In genomic region chr2:10158681-10159080, GRCh38 we compare ENCODE assay signal across 23 cellular contexts. TPM values are rescaled to one million over a fixed set of nuclear protein-coding genes. Genes with fewer than 3 reads are reported as not detected.
DNase-seq lines count a peak whose midpoint lies in the region; ATAC-seq and TF ChIP-seq lines count a peak whose summit lies in the region.
"Had no signal": no experiment of that assay in that cellular context is flagged by ENCODE, and none has a peak within 500 bp of the region (broad histone marks: within the 10 kb centered on the region; RNA-seq: fewer than 3 reads in every experiment).

No MANE protein-coding gene starts in this region.

- peaks cover 22% of the 10 kb centered on the region for H3K36me3 Mint-ChIP-seq in activated CD4-positive, alpha-beta T cell treated with anti-CD3 and anti-CD28 coated beads, Interleukin-2, amount 10 ng/mL, durations not matched to agents 24 days and 14 days (ENCODE audit: low read depth)
- H3K36me3 Mint-ChIP-seq in chondrocyte (ENCODE audit: low read depth): no peaks in the 10 kb centered on the region
- peaks cover 2% of the 10 kb centered on the region for H3K36me3 Mint-ChIP-seq in nephron progenitor cell (ENCODE audit: low read depth)
- H3K36me3 Mint-ChIP-seq: IgD-negative memory B cell had no signal

- H3K4me3 Mint-ChIP-seq in activated CD4-positive, alpha-beta T cell treated with anti-CD3 and anti-CD28 coated beads, Interleukin-2, amount 10 ng/mL, durations not matched to agents 24 days and 14 days: no peak overlapping the region
- H3K4me3 Mint-ChIP-seq in chondrocyte (ENCODE audit: unreplicated experiment) (no peak overlapping the region), nephron progenitor cell (no peak overlapping the region)
- H3K4me3 Mint-ChIP-seq: CD14-positive monocyte, IgD-negative memory B cell had no signal

- no peak for DNase-seq in activated CD4-positive, alpha-beta T cell treated with anti-CD3 and anti-CD28 coated beads, Interleukin-2, amount 10 ng/mL, durations not matched to agents 24 days and 14 days
- DNase-seq in activated CD4-positive, alpha-beta T cell treated with anti-CD3 and anti-CD28 coated beads for 4 hours: no peak
- DNase-seq in chondrocyte (ENCODE audit: low spot score): peak; percentile 81
- no peak for DNase-seq in nephron progenitor cell
- DNase-seq in ecto neural progenitor cell (ENCODE audit: low spot score): no peak
- no peak for DNase-seq in stimulated activated CD4-positive, alpha-beta T cell treated with anti-CD3 and anti-CD28 coated beads, Interleukin-4, amount 100 ng/mL, for 4 hours
- DNase-seq: AML-193; GDM1; GOT3; Karpas-422; MV-4-11; NCI-H1105 treated with DMSO at 0.1 percent for 48 hours; NCI-H2029 treated with DMSO at 0.1 percent for 48 hours; NCI-H345; NCI-H524; NCI-H774; NK-92 treated with Interleukin-12 subunit alpha and Interleukin-12 subunit beta, amount 100 ng/mL, for 24 hours had no signal

- no peaks in the 10 kb centered on the region for H3K9me3 Mint-ChIP-seq in activated CD4-positive, alpha-beta T cell treated with anti-CD3 and anti-CD28 coated beads, Interleukin-2, amount 10 ng/mL, durations not matched to agents 24 days and 14 days
- no peaks in the 10 kb centered on the region for H3K9me3 Mint-ChIP-seq in chondrocyte (ENCODE audit: low read depth)
- no peaks in the 10 kb centered on the region for H3K9me3 Mint-ChIP-seq in nephron progenitor cell
- H3K9me3 Mint-ChIP-seq: CD14-positive monocyte, IgD-negative memory B cell had no signal

- H3K27ac Mint-ChIP-seq in activated CD4-positive, alpha-beta T cell treated with anti-CD3 and anti-CD28 coated beads, Interleukin-2, amount 10 ng/mL, durations not matched to agents 24 days and 14 days: peak overlapping the region; percentile 41
- H3K27ac Mint-ChIP-seq in chondrocyte (ENCODE audit: unreplicated experiment) (no peak overlapping the region), nephron progenitor cell (peak overlapping the region; percentile 98)
- H3K27ac Mint-ChIP-seq: IgD-negative memory B cell had no signal

- H3K27me3 Mint-ChIP-seq in activated CD4-positive, alpha-beta T cell treated with anti-CD3 and anti-CD28 coated beads, Interleukin-2, amount 10 ng/mL, durations not matched to agents 24 days and 14 days: no peaks in the 10 kb centered on the region
- H3K27me3 Mint-ChIP-seq in chondrocyte (ENCODE audit: low read depth) (peaks cover 2% of the 10 kb centered on the region), nephron progenitor cell (ENCODE audit: low read depth, poor library complexity) (no peaks in the 10 kb centered on the region)
- H3K27me3 Mint-ChIP-seq: IgD-negative memory B cell had no signal

- H3K4me1 Mint-ChIP-seq in activated CD4-positive, alpha-beta T cell treated with anti-CD3 and anti-CD28 coated beads, Interleukin-2, amount 10 ng/mL, durations not matched to agents 24 days and 14 days: peaks cover 18% of the 10 kb centered on the region
- H3K4me1 Mint-ChIP-seq in chondrocyte (ENCODE audit: low read depth) (no peaks in the 10 kb centered on the region), nephron progenitor cell (peaks cover 33% of the 10 kb centered on the region)
- H3K4me1 Mint-ChIP-seq: CD14-positive monocyte had no signal

- peaks cover 0 to 29% (median 3%) of the 10 kb centered on the region in 11 experiments; a peak in 7 of 22 replicates for H4K20me1 ChIP-seq in BLaER1 treated with 17β-estradiol and CSF1 and Interleukin-3, amounts not matched to agents 10 nM and 100 nM

- H3K4me2 ChIP-seq in BLaER1 treated with 17β-estradiol and CSF1 and Interleukin-3, amounts not matched to agents 10 nM and 100 nM: peak overlapping the region in 10 of 11 experiments; percentile 41 to 97 (median 78); a peak in 19 of 22 replicates

- peak overlapping the region in 5 of 11 experiments; percentile 45 to 71 (median 58); a peak in 9 of 22 replicates for H3K27ac ChIP-seq in BLaER1 treated with 17β-estradiol and CSF1 and Interleukin-3, amounts not matched to agents 10 nM and 100 nM

- 0 out of 22 replicates have a peak overlapping the region, but pooled peaks of 3 of the 11 experiments have one; percentile 43 to 61 (median 53) for H3K9ac ChIP-seq in BLaER1 treated with 17β-estradiol and CSF1 and Interleukin-3, amounts not matched to agents 10 nM and 100 nM

- peaks cover 0 to 81% (median 53%) of the 10 kb centered on the region in 11 experiments; a peak in 19 of 22 replicates for H3K36me3 ChIP-seq in BLaER1 treated with 17β-estradiol and CSF1 and Interleukin-3, amounts not matched to agents 10 nM and 100 nM

- no peak overlapping the region for H3K4me3 ChIP-seq in BLaER1 treated with 17β-estradiol and CSF1 and Interleukin-3, amounts not matched to agents 10 nM and 100 nM

- TF ChIP-seq CTCF in chondrocyte (IDR thresholded peaks at IDR 0.05): no peak
- TF ChIP-seq CTCF in nephron progenitor cell (IDR thresholded peaks at IDR 0.05): no peak

- peaks cover 17 to 47% (median 38%) of the 10 kb centered on the region in 10 experiments for H3K4me1 ChIP-seq in BLaER1 treated with 17β-estradiol and CSF1 and Interleukin-3, amounts not matched to agents 10 nM and 100 nM

- H3K9me3 ChIP-seq in BLaER1 treated with 17β-estradiol and CSF1 and Interleukin-3, amounts not matched to agents 10 nM and 100 nM (replicated peaks in 1 of 11): no peaks in the 10 kb centered on the region

- intact Hi-C loops in activated CD4-positive, alpha-beta T cell treated with anti-CD3 and anti-CD28 coated beads, Interleukin-2, amount 10 ng/mL, durations not matched to agents 24 days and 14 days (cut with micrococcal nuclease): no loop called here

- H3K27me3 ChIP-seq in BLaER1 treated with 17β-estradiol and CSF1 and Interleukin-3, amounts not matched to agents 10 nM and 100 nM: no peaks in the 10 kb centered on the region

- ATAC-seq in HG02610 (IDR thresholded peaks at IDR 0.05; ENCODE audit: unreplicated experiment): no peak
- ATAC-seq: HCT116, Panc1 had no signal

RNA-seq across cellular contexts. Expression of gene RRM2, which starts 36.1 kb away (rescaled TPM):
- 378 and 383 TPM in 2 replicates for total RNA-seq in activated CD4-positive, alpha-beta T cell treated with anti-CD3 and anti-CD28 coated beads, Interleukin-2, amount 10 ng/mL, durations not matched to agents 24 days and 14 days
- 25.7 to 48.3 TPM (median 26.0 TPM) in 3 replicates for total RNA-seq in chondrocyte
